In the genomic region with DNA sequence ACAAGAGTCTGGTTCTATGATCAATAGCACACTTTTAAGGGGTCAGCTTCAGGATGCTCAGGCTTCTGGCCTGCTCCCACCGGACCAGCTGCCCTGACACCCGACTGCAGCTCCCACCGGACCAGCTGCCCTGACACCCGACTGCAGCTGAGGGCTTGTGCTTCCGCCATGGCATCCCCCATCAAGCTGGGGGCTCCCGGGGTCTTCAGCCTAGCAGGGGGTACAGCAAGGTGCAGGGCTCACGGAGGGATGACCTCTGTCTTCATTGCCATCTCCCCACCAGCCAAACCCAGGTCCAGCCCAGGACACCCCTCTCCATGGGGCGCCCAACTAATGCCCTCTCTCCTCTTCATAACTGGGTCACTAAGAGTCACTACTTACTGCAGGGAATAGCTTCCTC, we compare ENCODE assay signal across 24 cellular contexts. TPM values are rescaled to one million over a fixed set of nuclear protein-coding genes. Genes with fewer than 3 reads are reported as not detected.
DNase-seq lines count a peak whose midpoint lies in the region; ATAC-seq lines count a peak whose summit lies in the region.
"Had no signal": no experiment of that assay in that cellular context is flagged by ENCODE, and none has a peak within 500 bp of the region (broad histone marks: within the 10 kb centered on the region; RNA-seq: fewer than 3 reads in every experiment).

No MANE protein-coding gene starts in this region.

- H3K4me3 Mint-ChIP-seq in activated T-cell treated with anti-CD3 and anti-CD28 coated beads, Interleukin-2, amount 50 U/mL, for 24 hours = peak overlapping the region; percentile 42
- H3K4me3 Mint-ChIP-seq in activated T-cell treated with anti-CD3 and anti-CD28 coated beads, Interleukin-2, amount 50 U/mL, for 72 hours = peak overlapping the region in 1 of 2 donors; percentile 5
- peak overlapping the region; percentile 62 to 91 (median 82) for H3K4me3 Mint-ChIP-seq in CD4-positive, CD25-positive, alpha-beta regulatory T cell
- peak overlapping the region; percentile 36 for H3K4me3 Mint-ChIP-seq in T-helper 17 cell
- peak overlapping the region in 9 of 10 donors; percentile 17 to 88 (median 62) for H3K4me3 Mint-ChIP-seq in naive thymus-derived CD8-positive, alpha-beta T cell
- peak overlapping the region in 2 of 5 donors; percentile 26 to 78 for H3K4me3 Mint-ChIP-seq in immature natural killer cell

- peaks cover 47% of the 10 kb centered on the region for H3K27me3 Mint-ChIP-seq in activated T-cell treated with anti-CD3 and anti-CD28 coated beads, Interleukin-2, amount 50 U/mL, for 24 hours
- peaks cover 45% of the 10 kb centered on the region for H3K27me3 Mint-ChIP-seq in activated T-cell treated with anti-CD3 and anti-CD28 coated beads, Interleukin-2, amount 50 U/mL, for 72 hours (ENCODE audit: low read depth)
- peaks cover 47% of the 10 kb centered on the region for H3K27me3 Mint-ChIP-seq in CD4-positive, CD25-positive, alpha-beta regulatory T cell
- H3K27me3 Mint-ChIP-seq in T-helper 17 cell (peaks cover 59% of the 10 kb centered on the region), immature natural killer cell (ENCODE audit: low read depth in 3 of 3) (peaks cover 5 to 28% (median 12%) of the 10 kb centered on the region in 3 donors)
- peaks cover 0 to 27% (median 11%) of the 10 kb centered on the region in 5 donors for H3K27me3 Mint-ChIP-seq in naive thymus-derived CD8-positive, alpha-beta T cell

- peaks cover 6% of the 10 kb centered on the region for H3K4me1 ChIP-seq in CD4-positive, CD25-positive, alpha-beta regulatory T cell (ENCODE audit: control insufficient read depth, insufficient read depth, low read length, poor library complexity, severe bottlenecking)

- DNase-seq in activated T-cell treated with anti-CD3 and anti-CD28 coated beads, Interleukin-2, amount 50 U/mL, for 24 hours = no peak
- no peak for DNase-seq in activated T-cell treated with anti-CD3 and anti-CD28 coated beads, Interleukin-2, amount 50 U/mL, for 72 hours
- no peak for DNase-seq in CD4-positive, CD25-positive, alpha-beta regulatory T cell
- DNase-seq in T-helper 17 cell = no peak
- peak in 2 of 10 donors; percentile 12 to 62 for DNase-seq in naive thymus-derived CD8-positive, alpha-beta T cell
- DNase-seq in T1000 (lab: John Stamatoyannopoulos, UW) = no peak
- no peak for DNase-seq in immature natural killer cell
- DNase-seq: amniotic stem cell; DMS153; effector CD4-positive, alpha-beta T cell; foreskin fibroblast; GOT3; Karpas-422; NCI-H1694; stimulated activated naive CD4-positive, alpha-beta T cell; T-helper 9 cell had no signal

- ATAC-seq in activated T-cell treated with anti-CD3 and anti-CD28 coated beads, Interleukin-2, amount 50 U/mL, for 72 hours (replicated peaks in 1 of 2) = no peak
- ATAC-seq in CD4-positive, CD25-positive, alpha-beta regulatory T cell (ENCODE audit: low read depth in 2 of 2) = no peak
- no peak for ATAC-seq in T-helper 17 cell
- no peak for ATAC-seq in naive thymus-derived CD8-positive, alpha-beta T cell
- no peak for ATAC-seq in GM21825 (IDR thresholded peaks at IDR 0.05; ENCODE audit: unreplicated experiment)
- ATAC-seq: heart left ventricle, WTC11 had no signal

- no peaks in the 10 kb centered on the region for H3K27me3 ChIP-seq in CD4-positive, CD25-positive, alpha-beta regulatory T cell (ENCODE audit: control insufficient read depth, insufficient read depth, low read length)

- no peak overlapping the region for H3K27ac Mint-ChIP-seq in activated T-cell treated with anti-CD3 and anti-CD28 coated beads, Interleukin-2, amount 50 U/mL, for 24 hours
- H3K27ac Mint-ChIP-seq in activated T-cell treated with anti-CD3 and anti-CD28 coated beads, Interleukin-2, amount 50 U/mL, for 72 hours = no peak overlapping the region
- no peak overlapping the region for H3K27ac Mint-ChIP-seq in CD4-positive, CD25-positive, alpha-beta regulatory T cell
- no peak overlapping the region for H3K27ac Mint-ChIP-seq in T-helper 17 cell
- peak overlapping the region in 1 of 10 donors; percentile 86 for H3K27ac Mint-ChIP-seq in naive thymus-derived CD8-positive, alpha-beta T cell
- H3K27ac Mint-ChIP-seq in immature natural killer cell = no peak overlapping the region
- H3K27ac Mint-ChIP-seq: progenitor cell of endocrine pancreas, WTC11 had no signal

- no peak overlapping the region for H3K27ac ChIP-seq in CD4-positive, CD25-positive, alpha-beta regulatory T cell (ENCODE audit: insufficient read depth, low read length, poor library complexity, severe bottlenecking)

- no peaks in the 10 kb centered on the region for H3K36me3 ChIP-seq in CD4-positive, CD25-positive, alpha-beta regulatory T cell (ENCODE audit: control insufficient read depth, insufficient read depth, low read length)
- H3K36me3 ChIP-seq: heart left ventricle had no signal

- no peaks in the 10 kb centered on the region for H3K9me3 ChIP-seq in CD4-positive, CD25-positive, alpha-beta regulatory T cell (ENCODE audit: control insufficient read depth in 2 of 2, low read length in 2 of 2)
- no peaks in the 10 kb centered on the region for H3K9me3 ChIP-seq in T-helper 17 cell (ENCODE audit: control insufficient read depth, low read length, poor library complexity, severe bottlenecking)
- H3K9me3 ChIP-seq: heart left ventricle had no signal

- no peaks in the 10 kb centered on the region for H3K9me3 Mint-ChIP-seq in activated T-cell treated with anti-CD3 and anti-CD28 coated beads, Interleukin-2, amount 50 U/mL, for 24 hours
- no peaks in the 10 kb centered on the region for H3K9me3 Mint-ChIP-seq in activated T-cell treated with anti-CD3 and anti-CD28 coated beads, Interleukin-2, amount 50 U/mL, for 72 hours
- H3K9me3 Mint-ChIP-seq in CD4-positive, CD25-positive, alpha-beta regulatory T cell = peaks cover 0 to 2% (median 0%) of the 10 kb centered on the region in 7 donors
- H3K9me3 Mint-ChIP-seq in naive thymus-derived CD8-positive, alpha-beta T cell = no peaks in the 10 kb centered on the region
- H3K9me3 Mint-ChIP-seq in immature natural killer cell = no peaks in the 10 kb centered on the region
- H3K9me3 Mint-ChIP-seq: WTC11 had no signal

- H3K4me1 Mint-ChIP-seq in activated T-cell treated with anti-CD3 and anti-CD28 coated beads, Interleukin-2, amount 50 U/mL, for 24 hours (ENCODE audit: low read depth) = peaks cover 13% of the 10 kb centered on the region
- H3K4me1 Mint-ChIP-seq in activated T-cell treated with anti-CD3 and anti-CD28 coated beads, Interleukin-2, amount 50 U/mL, for 72 hours (ENCODE audit: low read depth) = peaks cover 16% of the 10 kb centered on the region
- H3K4me1 Mint-ChIP-seq in CD4-positive, CD25-positive, alpha-beta regulatory T cell = peaks cover 0 to 33% (median 8%) of the 10 kb centered on the region in 4 donors
- H3K4me1 Mint-ChIP-seq in T-helper 17 cell (peaks cover 8% of the 10 kb centered on the region), immature natural killer cell (peaks cover 12 to 14% of the 10 kb centered on the region in 2 donors)
- peaks cover 13 to 27% (median 19%) of the 10 kb centered on the region in 4 donors for H3K4me1 Mint-ChIP-seq in naive thymus-derived CD8-positive, alpha-beta T cell

- H3K4me3 ChIP-seq in CD4-positive, CD25-positive, alpha-beta regulatory T cell (ENCODE audit: low read depth, low read length) = no peak overlapping the region

- POLR2A ChIA-PET in naive thymus-derived CD8-positive, alpha-beta T cell (lab: Charles Lee) = interaction anchor here (0.6 to 1.3 kb wide), 5 partner anchors 11 to 521 kb away, joined by 3 to 6 read pairs (median 3); no protein-coding TSS in a partner anchor

- no peaks in the 10 kb centered on the region for H3K36me3 Mint-ChIP-seq in activated T-cell treated with anti-CD3 and anti-CD28 coated beads, Interleukin-2, amount 50 U/mL, for 24 hours (ENCODE audit: low read depth)
- no peaks in the 10 kb centered on the region for H3K36me3 Mint-ChIP-seq in activated T-cell treated with anti-CD3 and anti-CD28 coated beads, Interleukin-2, amount 50 U/mL, for 72 hours (ENCODE audit: insufficient read depth in 2 of 2)
- H3K36me3 Mint-ChIP-seq in CD4-positive, CD25-positive, alpha-beta regulatory T cell = no peaks in the 10 kb centered on the region
- peaks cover 8% of the 10 kb centered on the region for H3K36me3 Mint-ChIP-seq in T-helper 17 cell (ENCODE audit: low read depth)
- peaks cover 0 to 5% (median 0%) of the 10 kb centered on the region in 3 donors for H3K36me3 Mint-ChIP-seq in naive thymus-derived CD8-positive, alpha-beta T cell
- peaks cover 0 to 6% (median 0%) of the 10 kb centered on the region in 3 donors for H3K36me3 Mint-ChIP-seq in immature natural killer cell
- H3K36me3 Mint-ChIP-seq: WTC11 had no signal

RNA-seq across cellular contexts. Expression of a gene that starts 1.9 kb away (rescaled TPM):
- total RNA-seq in activated T-cell treated with anti-CD3 and anti-CD28 coated beads, Interleukin-2, amount 50 U/mL, for 72 hours = 1 to 10 TPM in 1 of 2 donors, under 1 TPM in 1; 0.79 to 1.7 TPM
- total RNA-seq in CD4-positive, CD25-positive, alpha-beta regulatory T cell = 2.4 TPM
- polyA plus RNA-seq in CD4-positive, CD25-positive, alpha-beta regulatory T cell = 1 to 10 TPM; 1.2 to 4.0 (median 2.3) TPM
- total RNA-seq in T-helper 17 cell = 1 to 10 TPM in 1 of 2 donors, under 1 TPM in 1; 0.57 to 1.5 TPM
- total RNA-seq in naive thymus-derived CD8-positive, alpha-beta T cell = 10 to 100 TPM; 40.6 to 44.5 TPM
- polyA plus RNA-seq in naive thymus-derived CD8-positive, alpha-beta T cell = 1 to 10 TPM in 2 of 3 donors, under 1 TPM in 1; 0.93 to 2.8 (median 1.1) TPM
- under 1 TPM in 1 of 3 donors, not detected in 2; 0.37 TPM for polyA plus RNA-seq in immature natural killer cell
- total RNA-seq: OCI-LY7 had no signal

RNA-seq across cellular contexts. Expression of a gene that starts 56.2 kb away (rescaled TPM):
- not detected for total RNA-seq in activated T-cell treated with anti-CD3 and anti-CD28 coated beads, Interleukin-2, amount 50 U/mL, for 72 hours
- total RNA-seq in CD4-positive, CD25-positive, alpha-beta regulatory T cell = not detected
- polyA plus RNA-seq in CD4-positive, CD25-positive, alpha-beta regulatory T cell = under 1 TPM in 1 of 4 donors, not detected in 3; 0.49 TPM
- total RNA-seq in T-helper 17 cell = 1 to 10 TPM in 1 of 2 donors, not detected in 1; 4.1 TPM
- total RNA-seq in naive thymus-derived CD8-positive, alpha-beta T cell = 10 to 100 TPM; 40.1 to 42.7 TPM
- not detected for polyA plus RNA-seq in naive thymus-derived CD8-positive, alpha-beta T cell
- under 1 TPM in 1 of 3 donors, not detected in 2; 0.51 TPM for polyA plus RNA-seq in immature natural killer cell
- total RNA-seq: A172, NCI-H460, OCI-LY7, progenitor cell of endocrine pancreas, temporal lobe, WTC11 had no signal

Comparison
In these comparisons a context has a peak if more than half of its experiments do, and no peak if none do; other contexts are left out.
1. RNA of a gene that starts 1.9 kb away (total RNA-seq): 40.6 to 44.5 TPM in naive thymus-derived CD8-positive, alpha-beta T cell; 2.4 TPM in CD4-positive, CD25-positive, alpha-beta regulatory T cell (single experiment), 0.79 to 1.7 TPM in activated T-cell treated with anti-CD3 and anti-CD28 coated beads, Interleukin-2, amount 50 U/mL, for 72 hours and 0.57 to 1.5 TPM in T-helper 17 cell; every median in the first group is over 10 times any median in the second.
2. RNA of a gene that starts 56.2 kb away (total RNA-seq): 40.1 to 42.7 TPM in naive thymus-derived CD8-positive, alpha-beta T cell; 4.1 TPM in T-helper 17 cell, not detected in activated T-cell treated with anti-CD3 and anti-CD28 coated beads, Interleukin-2, amount 50 U/mL, for 72 hours and not detected in CD4-positive, CD25-positive, alpha-beta regulatory T cell (single experiment); every median in the first group is over 4 times any median in the second.